Comparison of ENCODE assay signal across 8 cellular contexts in genomic region chr19:9140159-9140874, GRCh38. TPM values are rescaled to one million over a fixed set of nuclear protein-coding genes. Genes with fewer than 3 reads are reported as not detected.
DNase-seq lines count a peak whose midpoint lies in the region; ATAC-seq and FAIRE-seq lines count a peak whose summit lies in the region.

Gene ZNF317, plus strand, starts transcription at chr19:9140397. Its CDS starts 15,620 bp downstream, at chr19:9156017.

- DNase-seq in Ammon's horn (ENCODE audit: low spot score) (peak; percentile 95), GM19239 (ENCODE audit: insufficient read length, low spot score) (peak; percentile 76), NCI-H526 (lab: John Stamatoyannopoulos, UW) (peak; percentile 59 to 91), cortex of kidney (lab: John Stamatoyannopoulos, UW) (peak; percentile 45), left colon (peak; percentile 94 to 96)
- peak; percentile 92 for DNase-seq in activated CD4-positive, alpha-beta T cell treated with anti-CD3 and anti-CD28 coated beads for 48 hours
- DNase-seq in stimulated activated CD4-positive, alpha-beta T cell treated with anti-CD3 and anti-CD28 coated beads, Interleukin-1b, Interleukin-23, amount 100 ng/mL, for 48 hours, result peak; percentile 90

- ATAC-seq in HG03457 (IDR thresholded peaks at IDR 0.05; ENCODE audit: unreplicated experiment), result peak; percentile 66
- peak; percentile 99 for ATAC-seq in left colon

- intact Hi-C loops in left colon (cut with DNase I, micrococcal nuclease), result no loop called here

- FAIRE-seq in GM19239 (lab: Jason Lieb, UNC), result peak; percentile 97

RNA-seq across cellular contexts. Expression of gene ZNF317, which starts in this region (rescaled TPM):
- 10 to 100 TPM; 24.8 to 32.3 TPM for total RNA-seq in left colon

Comparison
In these comparisons a context has a peak if more than half of its experiments do, and no peak if none do; other contexts are left out.
1. Peak in every context shown above with its lines: DNase-seq and ATAC-seq.
2. DNase-seq: peak in every context shown above with its lines; median percentile 95 in Ammon's horn; 95 in left colon; 92 in activated CD4-positive, alpha-beta T cell treated with anti-CD3 and anti-CD28 coated beads for 48 hours; 90 in stimulated activated CD4-positive, alpha-beta T cell treated with anti-CD3 and anti-CD28 coated beads, Interleukin-1b, Interleukin-23, amount 100 ng/mL, for 48 hours; 76 in GM19239; 75 in NCI-H526; 45 in cortex of kidney.